Comparison of ENCODE assay signal across 22 cellular contexts in genomic region chr9:136805207-136805740, GRCh38. TPM values are rescaled to one million over a fixed set of nuclear protein-coding genes. Genes with fewer than 3 reads are reported as not detected.
DNase-seq lines count a peak whose midpoint lies in the region; ATAC-seq and TF ChIP-seq lines count a peak whose summit lies in the region.
"Had no signal": no experiment of that assay in that cellular context is flagged by ENCODE, and none has a peak within 500 bp of the region (broad histone marks: within the 10 kb centered on the region; RNA-seq: fewer than 3 reads in every experiment).

No MANE protein-coding gene starts in this region.

- peak; percentile 30 for DNase-seq in Right ventricle myocardium superior
- no peak for DNase-seq in left cardiac atrium
- peak in 2 of 3 donors; percentile 30 to 43 for DNase-seq in right lobe of liver
- DNase-seq in type B pancreatic cell (ENCODE audit: extremely low spot score, unreplicated experiment) = no peak
- DNase-seq in colonic mucosa = no peak
- no peak for DNase-seq in NCI-H1930 (lab: John Stamatoyannopoulos, UW)
- DNase-seq: AML-193, amniotic stem cell, GDM1, NCI-H1417 treated with DMSO at 0.1 percent for 48 hours, OCI-M1, retina, SIG-M5 had no signal

- H3K4me1 Mint-ChIP-seq in type B pancreatic cell (ENCODE audit: unreplicated experiment) = peaks cover 11% of the 10 kb centered on the region

- H3K27ac Mint-ChIP-seq in type B pancreatic cell = no peak overlapping the region

- H3K9ac ChIP-seq in colonic mucosa (ENCODE audit: low read depth in 2 of 2, low read length in 2 of 2) = no peak overlapping the region

- H3K36me3 Mint-ChIP-seq in type B pancreatic cell = peaks cover 7% of the 10 kb centered on the region

- no peaks in the 10 kb centered on the region for H3K9me3 Mint-ChIP-seq in type B pancreatic cell

- no peaks in the 10 kb centered on the region for H3K27me3 ChIP-seq in right lobe of liver
- H3K27me3 ChIP-seq in colonic mucosa = no peaks in the 10 kb centered on the region

- TF ChIP-seq CTCF in VCaP (conservative IDR thresholded peaks at IDR 0.05) (no peak), right lobe of liver (IDR thresholded peaks at IDR 0.05) (no peak), type B pancreatic cell (conservative IDR thresholded peaks at IDR 0.05) (no peak), colonic mucosa (IDR thresholded peaks at IDR 0.05) (no peak)

- peak overlapping the region; percentile 56 for H3K4me3 Mint-ChIP-seq in type B pancreatic cell

- peaks cover 8% of the 10 kb centered on the region for H3K27me3 Mint-ChIP-seq in type B pancreatic cell

- no peaks in the 10 kb centered on the region for H3K9me3 ChIP-seq in right lobe of liver
- H3K9me3 ChIP-seq in colonic mucosa = no peaks in the 10 kb centered on the region
- H3K9me3 ChIP-seq: gastroesophageal sphincter, neutrophil, thoracic aorta had no signal

- H3K27ac ChIP-seq in VCaP (peak overlapping the region; percentile 99), right lobe of liver (no peak overlapping the region), colonic mucosa (no peak overlapping the region)
- H3K27ac ChIP-seq: gastroesophageal sphincter, neutrophil, thoracic aorta had no signal

- intact Hi-C loops in Right ventricle myocardium superior (cut with DNase I) (no loop called here), left cardiac atrium (cut with DNase I) (no loop called here), right lobe of liver (cut with DNase I) (no loop called here), colonic mucosa (cut with DNase I) (no loop called here)

- WGBS in right lobe of liver (ENCODE audit: insufficient coverage, low coverage, low lambda C conversion rate, missing lambda C conversion rate) = 74% methylated on average over 2 of the region's 12 CpGs

- H3K4me3 ChIP-seq in right lobe of liver = no peak overlapping the region
- H3K4me3 ChIP-seq in colonic mucosa = no peak overlapping the region
- H3K4me3 ChIP-seq: gastroesophageal sphincter, thoracic aorta had no signal

- no peak for TF ChIP-seq POLR2A in right lobe of liver (IDR thresholded peaks at IDR 0.05)

- H3K36me3 ChIP-seq in right lobe of liver (no peaks in the 10 kb centered on the region), colonic mucosa (no peaks in the 10 kb centered on the region)
- H3K36me3 ChIP-seq: neutrophil, thoracic aorta had no signal

- ATAC-seq in Right ventricle myocardium superior (ENCODE audit: poor library complexity) (no peak), left cardiac atrium (no peak), right lobe of liver (no peak), GM18519 (IDR thresholded peaks at IDR 0.05; ENCODE audit: low FRiP score, unreplicated experiment) (no peak)
- ATAC-seq: gastroesophageal sphincter had no signal

- H3K4me1 ChIP-seq in right lobe of liver (peaks cover 0 to 22% (median 4%) of the 10 kb centered on the region in 4 donors), colonic mucosa (peaks cover 21% of the 10 kb centered on the region)

RNA-seq across cellular contexts. Expression of gene RABL6, which starts 2.5 kb away (rescaled TPM):
- total RNA-seq in Right ventricle myocardium superior = 68.0 TPM
- 10 to 100 TPM; 61.6 to 71.4 TPM for total RNA-seq in left cardiac atrium
- total RNA-seq in right lobe of liver = 10 to 100 TPM in 4 of 6 experiments, 1 to 10 TPM in 2; 8.0 to 14.8 (median 12.4) TPM
- total RNA-seq in type B pancreatic cell (ENCODE audit: low replicate concordance) = 94.2 and 112 TPM in 2 replicates
- 100 to 1,000 TPM; 126 to 163 TPM for total RNA-seq in colonic mucosa

RNA-seq across cellular contexts. Expression of gene CCDC183, which starts 9.1 kb away (rescaled TPM):
- 1.5 TPM for total RNA-seq in Right ventricle myocardium superior
- total RNA-seq in left cardiac atrium = 1 to 10 TPM; 1.1 to 1.6 TPM
- 1 to 10 TPM in 2 of 6 experiments, under 1 TPM in 3, not detected in 1; 0.43 to 1.2 (median 0.74) TPM for total RNA-seq in right lobe of liver
- 2.9 and 6.1 TPM in 2 replicates for total RNA-seq in type B pancreatic cell (ENCODE audit: low replicate concordance)
- 10 to 100 TPM in 1 of 2 donors, 1 to 10 TPM in 1; 2.4 to 20.0 TPM for total RNA-seq in colonic mucosa
- total RNA-seq: M059J had no signal

RNA-seq across cellular contexts. Expression of gene TMEM141, which starts 14.1 kb away (rescaled TPM):
- 70.9 TPM for total RNA-seq in Right ventricle myocardium superior
- total RNA-seq in left cardiac atrium = 10 to 100 TPM; 81.1 to 85.7 TPM
- 100 to 1,000 TPM in 1 of 6 experiments, 10 to 100 TPM in 5; 46.5 to 105 (median 56.7) TPM for total RNA-seq in right lobe of liver
- total RNA-seq in type B pancreatic cell (ENCODE audit: low replicate concordance) = 62.3 and 98.6 TPM in 2 replicates
- 100 to 1,000 TPM; 236 to 366 TPM for total RNA-seq in colonic mucosa

RNA-seq across cellular contexts. Expression of gene AJM1, which starts 37.0 kb away (rescaled TPM):
- total RNA-seq in Right ventricle myocardium superior (7.3 TPM), left cardiac atrium (1 to 10 TPM; 5.0 to 9.6 TPM), right lobe of liver (1 to 10 TPM; 1.7 to 2.8 (median 2.6) TPM), type B pancreatic cell (ENCODE audit: low replicate concordance) (3.2 and 3.6 TPM in 2 replicates), colonic mucosa (10 to 100 TPM; 11.5 to 17.1 TPM)

RNA-seq across cellular contexts. Expression of gene LCN15, which starts 41.0 kb away (rescaled TPM):
- total RNA-seq in Right ventricle myocardium superior (not detected), left cardiac atrium (1 to 10 TPM in 1 of 2 donors, under 1 TPM in 1; 0.41 to 1.1 TPM), right lobe of liver (not detected), type B pancreatic cell (ENCODE audit: low replicate concordance) (0.77 and 0.93 TPM in 2 replicates), colonic mucosa (1 to 10 TPM in 1 of 2 donors, not detected in 1; 3.4 TPM)
- total RNA-seq: cardiac septum; gastroesophageal sphincter; H7; M059J; T-helper 1 cell treated with Interleukin-12 subunit alpha and Interleukin-12 subunit beta and Interleukin-4 antibody, amounts not matched to agents 30 ng/mL and 1 ng/mL, for 36 hours; thoracic aorta had no signal

Comparison
In these comparisons a context has a peak if more than half of its experiments do, and no peak if none do; other contexts are left out.
1. DNase-seq: peak in Right ventricle myocardium superior (single experiment) and right lobe of liver (2 of 3); none in left cardiac atrium (single experiment), type B pancreatic cell (single experiment), colonic mucosa (single experiment) and NCI-H1930 (0 of 2).